ENCODE assay signal across 10 cellular contexts in genomic region chr12:96375841-96376249, GRCh38. TPM values are rescaled to one million over a fixed set of nuclear protein-coding genes. Genes with fewer than 3 reads are reported as not detected.
DNase-seq lines count a peak whose midpoint lies in the region; ATAC-seq and TF ChIP-seq lines count a peak whose summit lies in the region.
"Had no signal": no experiment of that assay in that cellular context is flagged by ENCODE, and none has a peak within 500 bp of the region (broad histone marks: within the 10 kb centered on the region; RNA-seq: fewer than 3 reads in every experiment).

No MANE protein-coding gene starts in this region.

- no peak for DNase-seq in activated CD4-positive, alpha-beta T cell treated with anti-CD3 and anti-CD28 coated beads for 36 hours
- DNase-seq in activated CD4-positive, alpha-beta T cell treated with anti-CD3 and anti-CD28 coated beads for 1 hour = no peak
- DNase-seq in activated CD8-positive, alpha-beta T cell treated with anti-CD3 and anti-CD28 coated beads for 36 hours = no peak
- DNase-seq in osteocyte (ENCODE audit: extremely low spot score, unreplicated experiment) (no peak), DMS79 (lab: John Stamatoyannopoulos, UW) (no peak), hepatic stellate cell (ENCODE audit: low spot score) (no peak), medulla oblongata (ENCODE audit: extremely low spot score) (no peak)
- DNase-seq: NCI-H1105 had no signal

- no peak overlapping the region for H3K4me3 Mint-ChIP-seq in activated CD4-positive, alpha-beta T cell treated with anti-CD3 and anti-CD28 coated beads for 36 hours
- H3K4me3 Mint-ChIP-seq in activated CD8-positive, alpha-beta T cell treated with anti-CD3 and anti-CD28 coated beads for 36 hours = no peak overlapping the region
- no peak overlapping the region for H3K4me3 Mint-ChIP-seq in osteocyte (ENCODE audit: unreplicated experiment)

- H3K4me1 Mint-ChIP-seq in activated CD4-positive, alpha-beta T cell treated with anti-CD3 and anti-CD28 coated beads for 36 hours = peaks cover 82% of the 10 kb centered on the region
- peaks cover 68% of the 10 kb centered on the region for H3K4me1 Mint-ChIP-seq in activated CD8-positive, alpha-beta T cell treated with anti-CD3 and anti-CD28 coated beads for 36 hours (ENCODE audit: low read depth)
- H3K4me1 Mint-ChIP-seq in osteocyte (ENCODE audit: unreplicated experiment) = peaks cover 34% of the 10 kb centered on the region

- POLR2A ChIA-PET in activated CD4-positive, alpha-beta T cell treated with anti-CD3 and anti-CD28 coated beads for 36 hours (lab: Charles Lee) = no interaction called here
- POLR2A ChIA-PET in activated CD8-positive, alpha-beta T cell treated with anti-CD3 and anti-CD28 coated beads for 36 hours (lab: Charles Lee) = interaction anchor here (0.6 to 3.0 kb wide), 2 partner anchors 24 to 318 kb away, joined by 4 to 14 read pairs; partner anchors contain the start of gene CDK17

- TF ChIP-seq CTCF in activated CD8-positive, alpha-beta T cell treated with anti-CD3 and anti-CD28 coated beads for 36 hours (IDR thresholded peaks at IDR 0.05) = no peak
- TF ChIP-seq CTCF in osteocyte (IDR thresholded peaks at IDR 0.05) = no peak

- H3K27ac Mint-ChIP-seq in activated CD4-positive, alpha-beta T cell treated with anti-CD3 and anti-CD28 coated beads for 36 hours = peak overlapping the region; percentile 79
- peak overlapping the region; percentile 91 for H3K27ac Mint-ChIP-seq in activated CD8-positive, alpha-beta T cell treated with anti-CD3 and anti-CD28 coated beads for 36 hours
- peak overlapping the region; percentile 4 for H3K27ac Mint-ChIP-seq in osteocyte (ENCODE audit: unreplicated experiment)

- H3K9me3 Mint-ChIP-seq in activated CD4-positive, alpha-beta T cell treated with anti-CD3 and anti-CD28 coated beads for 36 hours (ENCODE audit: low read depth) = peaks cover 4% of the 10 kb centered on the region
- peaks cover 8% of the 10 kb centered on the region for H3K9me3 Mint-ChIP-seq in activated CD8-positive, alpha-beta T cell treated with anti-CD3 and anti-CD28 coated beads for 36 hours
- peaks cover 7% of the 10 kb centered on the region for H3K9me3 Mint-ChIP-seq in osteocyte (ENCODE audit: unreplicated experiment)

- no peaks in the 10 kb centered on the region for H3K27me3 Mint-ChIP-seq in activated CD4-positive, alpha-beta T cell treated with anti-CD3 and anti-CD28 coated beads for 36 hours
- H3K27me3 Mint-ChIP-seq in activated CD8-positive, alpha-beta T cell treated with anti-CD3 and anti-CD28 coated beads for 36 hours = no peaks in the 10 kb centered on the region
- H3K27me3 Mint-ChIP-seq in osteocyte (ENCODE audit: unreplicated experiment) = no peaks in the 10 kb centered on the region

- no peak for ATAC-seq in activated CD4-positive, alpha-beta T cell treated with anti-CD3 and anti-CD28 coated beads for 36 hours
- ATAC-seq in HG02852 (IDR thresholded peaks at IDR 0.05; ENCODE audit: unreplicated experiment) = peak; percentile 58
- no peak for ATAC-seq in activated CD8-positive, alpha-beta T cell treated with anti-CD3 and anti-CD28 coated beads for 36 hours
- ATAC-seq: A549 had no signal

- CTCF ChIA-PET in activated CD4-positive, alpha-beta T cell treated with anti-CD3 and anti-CD28 coated beads for 36 hours (lab: Charles Lee) = interaction anchor here (0.6 to 1.6 kb wide), 4 partner anchors 24 to 161 kb away, joined by 3 read pairs; no protein-coding TSS in a partner anchor
- CTCF ChIA-PET in activated CD8-positive, alpha-beta T cell treated with anti-CD3 and anti-CD28 coated beads for 36 hours (lab: Charles Lee) = interaction anchor here (0.6 to 1.9 kb wide), 11 partner anchors 10 to 632 kb away, joined by 3 to 7 read pairs (median 4); partner anchors contain the start of gene CDK17

- peaks cover 9% of the 10 kb centered on the region for H3K36me3 Mint-ChIP-seq in activated CD4-positive, alpha-beta T cell treated with anti-CD3 and anti-CD28 coated beads for 36 hours (ENCODE audit: low read depth)
- H3K36me3 Mint-ChIP-seq in activated CD8-positive, alpha-beta T cell treated with anti-CD3 and anti-CD28 coated beads for 36 hours (ENCODE audit: low read depth) = peaks cover 19% of the 10 kb centered on the region
- H3K36me3 Mint-ChIP-seq in osteocyte (ENCODE audit: unreplicated experiment) = peaks cover 9% of the 10 kb centered on the region

- intact Hi-C loops in activated CD4-positive, alpha-beta T cell treated with anti-CD3 and anti-CD28 coated beads for 36 hours (cut with DNase I, micrococcal nuclease) = loop anchor here (1.0 to 5.0 kb wide), 4 partner anchors 39 to 329 kb away; no protein-coding TSS in a partner anchor
- intact Hi-C loops in activated CD8-positive, alpha-beta T cell treated with anti-CD3 and anti-CD28 coated beads for 36 hours (cut with micrococcal nuclease) = loop anchor here (5.0 kb wide), 1 partner anchor 39 kb away; no protein-coding TSS in a partner anchor

RNA-seq across cellular contexts. Expression of gene CDK17, which starts 24.4 kb away (rescaled TPM):
- 10 to 100 TPM; 38.0 to 39.4 TPM for total RNA-seq in activated CD4-positive, alpha-beta T cell treated with anti-CD3 and anti-CD28 coated beads for 36 hours
- total RNA-seq in activated CD8-positive, alpha-beta T cell treated with anti-CD3 and anti-CD28 coated beads for 36 hours = 10 to 100 TPM; 28.4 to 29.0 TPM
- total RNA-seq in osteocyte = 33.8 and 37.2 TPM in 2 replicates

Comparison
In these comparisons a context has a peak if more than half of its experiments do, and no peak if none do; other contexts are left out.
1. H3K27ac Mint-ChIP-seq: peak in every context shown above with its lines; median percentile 91 in activated CD8-positive, alpha-beta T cell treated with anti-CD3 and anti-CD28 coated beads for 36 hours; 79 in activated CD4-positive, alpha-beta T cell treated with anti-CD3 and anti-CD28 coated beads for 36 hours; 4 in osteocyte.